ENCODE assay signal across 34 cellular contexts in genomic region chr7:28940741-28941385, GRCh38. TPM values are rescaled to one million over a fixed set of nuclear protein-coding genes. Genes with fewer than 3 reads are reported as not detected.
"Had no signal": no experiment of that assay in that cellular context is flagged by ENCODE, and none has a peak within 500 bp of the region (broad histone marks: within the 10 kb centered on the region; RNA-seq: fewer than 3 reads in every experiment).

No MANE protein-coding gene starts in this region.

- H3K4me1 Mint-ChIP-seq: activated CD4-positive, alpha-beta T cell treated with anti-CD3 and anti-CD28 coated beads for 36 hours; activated CD4-positive, alpha-beta T cell treated with anti-CD3 and anti-CD28 coated beads, Interleukin-2, amount 10 ng/mL, durations not matched to agents 7 days and 5 days had no signal

- H3K9me3 Mint-ChIP-seq: activated CD4-positive, alpha-beta T cell treated with anti-CD3 and anti-CD28 coated beads, Interleukin-2, amount 10 ng/mL, durations not matched to agents 7 days and 5 days; activated naive CD4-positive, alpha-beta T cell treated with anti-CD3 and anti-CD28 coated beads for 36 hours; activated naive CD4-positive, alpha-beta T cell treated with anti-CD3 and anti-CD28 coated beads, Interleukin-2, amount 50 U/mL, for 72 hours; activated T-cell treated with anti-CD3 and anti-CD28 coated beads, Interleukin-2, amount 50 U/mL, for 24 hours; activated T-helper 1 cell treated with anti-CD3 and anti-CD28 coated beads, Interleukin-12 subunit alpha, Interleukin-12 subunit beta, Interleukin-2, Interleukin-4 antibody, amounts not matched to agents 30 ng/mL and 10 ng/mL and 1 ng/mL, durations not matched to agents 14 hours and 24 hours and 36 hours; T-helper 1 cell treated with Interleukin-12 subunit alpha and Interleukin-12 subunit beta and Interleukin-4 antibody, amounts not matched to agents 30 μg/mL and 1 μg/mL, for 36 hours; T-helper 2 cell treated with Interferon-gamma antibody and Interleukin-4, amounts not matched to agents 5 μg/mL and 100 μg/mL, for 36 hours had no signal

- H3K4me3 ChIP-seq: MG63, Peyer's patch, SJSA1 had no signal

- H3K27ac Mint-ChIP-seq: activated CD4-positive, alpha-beta T cell treated with anti-CD3 and anti-CD28 coated beads for 36 hours; activated CD4-positive, alpha-beta T cell treated with anti-CD3 and anti-CD28 coated beads, Interleukin-2, amount 10 ng/mL, durations not matched to agents 7 days and 5 days; activated CD8-positive, alpha-beta T cell treated with anti-CD3 and anti-CD28 coated beads, Interleukin-2, amount 10 ng/mL, durations not matched to agents 7 days and 5 days; activated naive CD4-positive, alpha-beta T cell treated with anti-CD3 and anti-CD28 coated beads for 36 hours; activated naive CD4-positive, alpha-beta T cell treated with anti-CD3 and anti-CD28 coated beads, Interleukin-2, amount 50 U/mL, for 72 hours; activated T-cell treated with anti-CD3 and anti-CD28 coated beads, Interleukin-2, amount 50 U/mL, for 24 hours; activated T-helper 1 cell treated with anti-CD3 and anti-CD28 coated beads, Interleukin-12 subunit alpha, Interleukin-12 subunit beta, Interleukin-2, Interleukin-4 antibody, amounts not matched to agents 30 ng/mL and 10 ng/mL and 1 ng/mL, durations not matched to agents 14 hours and 24 hours and 36 hours; T-helper 1 cell treated with Interleukin-12 subunit alpha and Interleukin-12 subunit beta and Interleukin-4 antibody, amounts not matched to agents 30 μg/mL and 1 μg/mL, for 36 hours; T-helper 2 cell treated with Interferon-gamma antibody and Interleukin-4, amounts not matched to agents 5 μg/mL and 100 μg/mL, for 36 hours; WTC11 had no signal

- H3K27me3 ChIP-seq: Peyer's patch, SJSA1 had no signal

- H3K27ac ChIP-seq: Peyer's patch, SJSA1 had no signal

- H3K36me3 ChIP-seq: MG63, Peyer's patch, SJSA1 had no signal

- H3K9me3 ChIP-seq: MG63, Peyer's patch, SJSA1, SK-N-SH had no signal

- H3K4me3 Mint-ChIP-seq: activated CD4-positive, alpha-beta T cell treated with anti-CD3 and anti-CD28 coated beads for 36 hours; activated CD4-positive, alpha-beta T cell treated with anti-CD3 and anti-CD28 coated beads, Interleukin-2, amount 10 ng/mL, durations not matched to agents 7 days and 5 days; activated CD8-positive, alpha-beta T cell treated with anti-CD3 and anti-CD28 coated beads, Interleukin-2, amount 10 ng/mL, durations not matched to agents 7 days and 5 days; activated naive CD4-positive, alpha-beta T cell treated with anti-CD3 and anti-CD28 coated beads for 36 hours; activated T-cell treated with anti-CD3 and anti-CD28 coated beads, Interleukin-2, amount 50 U/mL, for 24 hours; activated T-helper 1 cell treated with anti-CD3 and anti-CD28 coated beads, Interleukin-12 subunit alpha, Interleukin-12 subunit beta, Interleukin-2, Interleukin-4 antibody, amounts not matched to agents 30 ng/mL and 10 ng/mL and 1 ng/mL, durations not matched to agents 14 hours and 24 hours and 36 hours; T-helper 1 cell treated with Interleukin-12 subunit alpha and Interleukin-12 subunit beta and Interleukin-4 antibody, amounts not matched to agents 30 μg/mL and 1 μg/mL, for 36 hours; T-helper 2 cell treated with Interferon-gamma antibody and Interleukin-4, amounts not matched to agents 5 μg/mL and 100 μg/mL, for 36 hours; WTC11 had no signal

- H3K36me3 Mint-ChIP-seq: activated naive CD4-positive, alpha-beta T cell treated with anti-CD3 and anti-CD28 coated beads, Interleukin-2, amount 50 U/mL, for 72 hours; brain; WTC11 had no signal

- DNase-seq: activated CD4-positive, alpha-beta T cell treated with anti-CD3 and anti-CD28 coated beads for 36 hours; activated CD4-positive, alpha-beta T cell treated with anti-CD3 and anti-CD28 coated beads, Interleukin-2, amount 10 ng/mL, durations not matched to agents 7 days and 5 days; activated CD4-positive, alpha-beta T cell treated with anti-CD3 and anti-CD28 coated beads, Interleukin-2, amount 50 U/mL, for 48 hours; activated CD8-positive, alpha-beta T cell treated with anti-CD3 and anti-CD28 coated beads, Interleukin-2, amount 10 ng/mL, durations not matched to agents 7 days and 5 days; activated gamma-delta T cell treated with Interleukin-2 at 50 U/mL for 16 hours; activated naive CD4-positive, alpha-beta T cell treated with anti-CD3 and anti-CD28 coated beads for 36 hours; activated T-cell treated with anti-CD3 and anti-CD28 coated beads, Interleukin-2, amount 50 U/mL, for 24 hours; anterior cingulate cortex; Kasumi-1; KG1; MG63; NCI-H1048; NCI-H1105 treated with DMSO at 0.1 percent for 48 hours; NCI-H1436; NCI-H1694; NCI-H1930; NCI-H2081 treated with DMSO at 0.1 percent for 48 hours; NCI-H345; NCI-H526; NCI-H748 treated with DMSO at 0.1 percent for 48 hours; NK-92 treated with Interleukin-12 subunit alpha and Interleukin-12 subunit beta, amount 100 ng/mL, for 24 hours; PC-3; Peyer's patch; RPMI8226; SHP77 treated with DMSO at 0.1 percent for 48 hours; SK-N-SH had no signal

- H3K9ac ChIP-seq: SK-N-SH had no signal

- H3K4me2 ChIP-seq: SK-N-SH had no signal

- ATAC-seq: activated CD4-positive, alpha-beta T cell treated with anti-CD3 and anti-CD28 coated beads for 36 hours; activated CD4-positive, CD25-positive, alpha-beta regulatory T cell treated with anti-CD3 and anti-CD28 coated beads, Interleukin-2, amount 50 U/mL, for 24 hours; activated CD8-positive, alpha-beta T cell treated with anti-CD3 and anti-CD28 coated beads, Interleukin-2, amount 10 ng/mL, durations not matched to agents 7 days and 5 days; activated naive CD4-positive, alpha-beta T cell treated with anti-CD3 and anti-CD28 coated beads, Interleukin-2, amount 50 U/mL, for 72 hours; PC-3; WTC11 had no signal

- H3K4me1 ChIP-seq: Peyer's patch, SJSA1 had no signal

RNA-seq across cellular contexts. Expression of gene TRIL, which starts 17.3 kb away (rescaled TPM):
- total RNA-seq: activated CD4-positive, alpha-beta T cell treated with anti-CD3 and anti-CD28 coated beads for 36 hours; activated CD4-positive, alpha-beta T cell treated with anti-CD3 and anti-CD28 coated beads, Interleukin-2, amount 10 ng/mL, durations not matched to agents 7 days and 5 days; activated CD8-positive, alpha-beta T cell treated with anti-CD3 and anti-CD28 coated beads, Interleukin-2, amount 10 ng/mL, durations not matched to agents 7 days and 5 days; activated naive CD4-positive, alpha-beta T cell treated with anti-CD3 and anti-CD28 coated beads for 36 hours had no signal
